In genomic region chr21:26167593-26167992, GRCh38 we compare ENCODE assay signal across 10 cellular contexts. TPM values are rescaled to one million over a fixed set of nuclear protein-coding genes. Genes with fewer than 3 reads are reported as not detected.
DNase-seq lines count a peak whose midpoint lies in the region; ATAC-seq and TF ChIP-seq lines count a peak whose summit lies in the region.
"Had no signal": no experiment of that assay in that cellular context is flagged by ENCODE, and none has a peak within 500 bp of the region (broad histone marks: within the 10 kb centered on the region; RNA-seq: fewer than 3 reads in every experiment).

No MANE protein-coding gene starts in this region.

- H3K36me3 ChIP-seq in ES-I3 (ENCODE audit: insufficient read depth, low read length) (no peaks in the 10 kb centered on the region; the same call in 1 of the 2 replicates), PC-3 (ENCODE audit: low read depth, low read length) (no peaks in the 10 kb centered on the region)

- no peak overlapping the region for H2AFZ ChIP-seq in PC-3 (ENCODE audit: low read length)

- TSS peak; percentile 69 for BruUV-seq in PC-3 (replicated peaks; lab: Mats Ljungman, UMichigan)

- H3K27me3 ChIP-seq in PC-3 (ENCODE audit: low read length), result no peaks in the 10 kb centered on the region

- H3K27ac ChIP-seq in PC-3 (ENCODE audit: low read length), result peak overlapping the region; percentile 69

- no peak for ATAC-seq in PC-3

- peak overlapping the region; percentile 96 for H3K4me2 ChIP-seq in PC-3 (ENCODE audit: low read length)

- no peak for TF ChIP-seq CTCF in PC-3 (conservative IDR thresholded peaks at IDR 0.05; ENCODE audit: low read depth, low read length)
- TF ChIP-seq CTCF in fibroblast of pulmonary artery (IDR thresholded peaks at IDR 0.05; ENCODE audit: low read length, missing control alignments), result no peak

- CTCF ChIA-PET in PC-3 (lab: Charles Lee), result no interaction called here

- no peak for DNase-seq in PC-3
- no peak for DNase-seq in fibroblast of pulmonary artery (ENCODE audit: low read depth)
- peak; percentile 53 for DNase-seq in pons (ENCODE audit: low spot score)
- no peak for DNase-seq in hippocampal formation (lab: John Stamatoyannopoulos, UW)
- no peak for DNase-seq in ecto neural progenitor cell (ENCODE audit: low spot score)
- no peak for DNase-seq in T1000 (lab: John Stamatoyannopoulos, UW)
- no peak for DNase-seq in activated T-cell treated with anti-CD3 and anti-CD28 coated beads, Interleukin-2, amount 50 U/mL, for 48 hours
- DNase-seq: activated naive CD4-positive, alpha-beta T cell treated with anti-CD3 and anti-CD28 coated beads, Interleukin-2, amount 10 ng/mL, durations not matched to agents 7 days and 5 days; stimulated activated CD4-positive, alpha-beta T cell treated with anti-CD3 and anti-CD28 coated beads, Interleukin-2, amount 100 ng/mL, for 24 hours had no signal

- H3K9ac ChIP-seq in ES-I3 (ENCODE audit: low read depth, low read length) (peak overlapping the region; percentile 93), PC-3 (ENCODE audit: low read length) (peak overlapping the region; percentile 93)

- intact Hi-C loops in PC-3 (cut with micrococcal nuclease), result loop anchor here (1.0 to 5.0 kb wide), 4 partner anchors 40 to 285 kb away; no protein-coding TSS in a partner anchor

- H3K4me1 ChIP-seq in ES-I3 (ENCODE audit: insufficient read depth, low read length) (peaks cover 30% of the 10 kb centered on the region), PC-3 (ENCODE audit: insufficient read depth, low read length) (peaks cover 43% of the 10 kb centered on the region)

- H3K9me3 ChIP-seq in ES-I3 (ENCODE audit: control insufficient read depth, insufficient read depth, low read length), result peaks cover 2% of the 10 kb centered on the region; the same call in 1 of the 2 replicates
- no peaks in the 10 kb centered on the region for H3K9me3 ChIP-seq in PC-3 (ENCODE audit: low read length)

- no peaks in the 10 kb centered on the region for H3F3A ChIP-seq in PC-3 (ENCODE audit: low read length, unreplicated experiment)

- H3K4me3 ChIP-seq in PC-3 (ENCODE audit: low read length), result peak overlapping the region; percentile 82
- peak overlapping the region; percentile 22 for H3K4me3 ChIP-seq in fibroblast of pulmonary artery (replicated peaks; ENCODE audit: low read depth, low read length)

- H4K20me1 ChIP-seq in PC-3 (ENCODE audit: low read length), result peaks cover 46% of the 10 kb centered on the region

- H3K79me2 ChIP-seq in PC-3 (ENCODE audit: low read length), result peaks cover 79% of the 10 kb centered on the region

- POLR2A ChIA-PET in PC-3 (lab: Charles Lee; ENCODE audit: unreplicated experiment), result interaction anchor here (1.0 kb wide), 1 partner anchor 518 kb away, joined by 9 read pairs; no protein-coding TSS in a partner anchor

- H3K9me2 ChIP-seq in PC-3 (replicated peaks; ENCODE audit: low read length), result no peaks in the 10 kb centered on the region

RNA-seq across cellular contexts. Expression of gene APP, which starts 3.0 kb away (rescaled TPM):
- 266 and 329 TPM in 2 replicates for total RNA-seq in PC-3 (2014; rRNA removed)
